Comparison of ENCODE assay signal across 13 cellular contexts in the genomic region with DNA sequence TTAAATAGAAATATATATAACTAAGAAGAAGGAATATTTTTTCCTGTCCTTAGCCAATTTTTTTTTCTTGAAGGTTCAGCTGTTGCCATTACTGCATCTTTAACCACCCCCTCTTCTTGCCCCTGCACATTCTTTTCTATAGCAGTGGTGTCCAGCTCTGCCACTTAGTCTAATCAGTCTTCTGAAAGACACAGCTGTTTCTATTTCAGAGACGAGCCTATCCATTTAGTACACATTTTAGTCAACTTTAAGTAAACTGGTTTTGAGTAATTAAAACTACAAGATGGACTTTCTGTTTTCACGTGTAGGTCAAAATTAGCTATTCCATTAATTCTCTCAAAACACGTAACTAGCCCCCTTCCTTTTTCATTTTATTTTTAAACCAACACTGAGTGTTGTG. TPM values are rescaled to one million over a fixed set of nuclear protein-coding genes. Genes with fewer than 3 reads are reported as not detected.
DNase-seq lines count a peak whose midpoint lies in the region; ATAC-seq and TF ChIP-seq lines count a peak whose summit lies in the region.
"Had no signal": no experiment of that assay in that cellular context is flagged by ENCODE, and none has a peak within 500 bp of the region (broad histone marks: within the 10 kb centered on the region; RNA-seq: fewer than 3 reads in every experiment).

No MANE protein-coding gene starts in this region.

- no peak overlapping the region for H3K27ac ChIP-seq in upper lobe of left lung
- H3K27ac ChIP-seq: stomach, VCaP had no signal

- DNase-seq in natural killer cell treated with Interleukin-12 subunit alpha and Interleukin-12 subunit beta and Interleukin-15 and Interleukin-18, amount 100 ng/mL, for 72 hours (ENCODE audit: low spot score), result no peak
- no peak for DNase-seq in natural killer cell
- DNase-seq in stimulated activated naive B cell treated with anti-CD40 and anti-IgM and Interleukin-4, amounts not matched to agents 10 μg/mL and 1 μg/mL and 100 μg/mL, for 72 hours, result no peak
- DNase-seq in upper lobe of left lung, result no peak
- DNase-seq in anterior cingulate cortex (lab: John Stamatoyannopoulos, UW), result no peak
- DNase-seq in activated naive CD4-positive, alpha-beta T cell treated with anti-CD3 and anti-CD28 coated beads, Interleukin-2, amount 10 ng/mL, durations not matched to agents 7 days and 5 days, result no peak
- DNase-seq: dermis blood vessel endothelial cell, mesendoderm, NCI-H2029, stomach had no signal

- peaks cover 0 to 14% (median 2%) of the 10 kb centered on the region in 4 donors for H3K4me1 ChIP-seq in upper lobe of left lung

- ATAC-seq in natural killer cell treated with Interleukin-12 subunit alpha and Interleukin-12 subunit beta and Interleukin-15 and Interleukin-18, amount 100 ng/mL, for 72 hours, result no peak
- ATAC-seq in natural killer cell (no peak), HG02588 (IDR thresholded peaks at IDR 0.05; ENCODE audit: unreplicated experiment) (peak; percentile 87), HG03432 (IDR thresholded peaks at IDR 0.05; ENCODE audit: unreplicated experiment) (peak; percentile 80), upper lobe of left lung (ENCODE audit: low FRiP score in 2 of 2) (no peak)
- ATAC-seq in stimulated activated naive B cell treated with anti-CD40 and anti-IgM and Interleukin-4, amounts not matched to agents 10 μg/mL and 1 μg/mL and 100 μg/mL, for 72 hours (replicated peaks), result peak in 1 of 2 donors; percentile 36

- H3K36me3 Mint-ChIP-seq in natural killer cell treated with Interleukin-12 subunit alpha and Interleukin-12 subunit beta and Interleukin-15 and Interleukin-18, amount 100 ng/mL, for 72 hours, result peaks cover 23% of the 10 kb centered on the region
- H3K36me3 Mint-ChIP-seq in natural killer cell, result peaks cover 10% of the 10 kb centered on the region
- H3K36me3 Mint-ChIP-seq in stimulated activated naive B cell treated with anti-CD40 and anti-IgM and Interleukin-4, amounts not matched to agents 10 μg/mL and 1 μg/mL and 100 μg/mL, for 72 hours, result peaks cover 34 to 47% of the 10 kb centered on the region in 2 donors
- H3K36me3 Mint-ChIP-seq in activated naive CD4-positive, alpha-beta T cell treated with anti-CD3 and anti-CD28 coated beads, Interleukin-2, amount 10 ng/mL, durations not matched to agents 7 days and 5 days, result peaks cover 26% of the 10 kb centered on the region

- no peaks in the 10 kb centered on the region for H3K27me3 Mint-ChIP-seq in natural killer cell treated with Interleukin-12 subunit alpha and Interleukin-12 subunit beta and Interleukin-15 and Interleukin-18, amount 100 ng/mL, for 72 hours
- no peaks in the 10 kb centered on the region for H3K27me3 Mint-ChIP-seq in natural killer cell (ENCODE audit: low read depth in 2 of 2)
- no peaks in the 10 kb centered on the region for H3K27me3 Mint-ChIP-seq in stimulated activated naive B cell treated with anti-CD40 and anti-IgM and Interleukin-4, amounts not matched to agents 10 μg/mL and 1 μg/mL and 100 μg/mL, for 72 hours
- H3K27me3 Mint-ChIP-seq in activated naive CD4-positive, alpha-beta T cell treated with anti-CD3 and anti-CD28 coated beads, Interleukin-2, amount 10 ng/mL, durations not matched to agents 7 days and 5 days, result peaks cover 4% of the 10 kb centered on the region

- no peak for TF ChIP-seq EP300 in upper lobe of left lung (IDR thresholded peaks at IDR 0.05)

- CTCF ChIA-PET in activated naive CD4-positive, alpha-beta T cell treated with anti-CD3 and anti-CD28 coated beads, Interleukin-2, amount 10 ng/mL, durations not matched to agents 7 days and 5 days (lab: Charles Lee), result no interaction called here

- no peak overlapping the region for H3K4me3 ChIP-seq in upper lobe of left lung
- H3K4me3 ChIP-seq: stomach had no signal

- TF ChIP-seq CTCF in natural killer cell (IDR thresholded peaks at IDR 0.05) (no peak), upper lobe of left lung (IDR thresholded peaks at IDR 0.05) (no peak)

- peak overlapping the region; percentile 58 for H3K4me3 Mint-ChIP-seq in natural killer cell treated with Interleukin-12 subunit alpha and Interleukin-12 subunit beta and Interleukin-15 and Interleukin-18, amount 100 ng/mL, for 72 hours
- no peak overlapping the region for H3K4me3 Mint-ChIP-seq in natural killer cell
- H3K4me3 Mint-ChIP-seq in stimulated activated naive B cell treated with anti-CD40 and anti-IgM and Interleukin-4, amounts not matched to agents 10 μg/mL and 1 μg/mL and 100 μg/mL, for 72 hours, result peak overlapping the region; percentile 10 to 28
- no peak overlapping the region for H3K4me3 Mint-ChIP-seq in activated naive CD4-positive, alpha-beta T cell treated with anti-CD3 and anti-CD28 coated beads, Interleukin-2, amount 10 ng/mL, durations not matched to agents 7 days and 5 days

- WGBS in upper lobe of left lung, 2 donors, result 73% methylated on average over 3 of the region's 3 CpGs

- intact Hi-C loops in natural killer cell (cut with micrococcal nuclease), result no loop called here

- peaks cover 0 to 3% (median 0%) of the 10 kb centered on the region in 4 donors for H3K36me3 ChIP-seq in upper lobe of left lung

- H3K9me3 Mint-ChIP-seq in natural killer cell treated with Interleukin-12 subunit alpha and Interleukin-12 subunit beta and Interleukin-15 and Interleukin-18, amount 100 ng/mL, for 72 hours, result peaks cover 8% of the 10 kb centered on the region
- H3K9me3 Mint-ChIP-seq in natural killer cell, result no peaks in the 10 kb centered on the region
- H3K9me3 Mint-ChIP-seq in stimulated activated naive B cell treated with anti-CD40 and anti-IgM and Interleukin-4, amounts not matched to agents 10 μg/mL and 1 μg/mL and 100 μg/mL, for 72 hours, result peaks cover 14 to 16% of the 10 kb centered on the region in 2 donors
- H3K9me3 Mint-ChIP-seq in activated naive CD4-positive, alpha-beta T cell treated with anti-CD3 and anti-CD28 coated beads, Interleukin-2, amount 10 ng/mL, durations not matched to agents 7 days and 5 days, result peaks cover 17% of the 10 kb centered on the region

- no peak for TF ChIP-seq POLR2A in upper lobe of left lung (IDR thresholded peaks at IDR 0.05)

- H3K9me3 ChIP-seq in upper lobe of left lung, result peaks cover 0 to 9% (median 0%) of the 10 kb centered on the region in 4 donors

- peaks cover 47 to 57% of the 10 kb centered on the region in 2 donors for H3K4me1 Mint-ChIP-seq in natural killer cell treated with Interleukin-12 subunit alpha and Interleukin-12 subunit beta and Interleukin-15 and Interleukin-18, amount 100 ng/mL, for 72 hours (ENCODE audit: low read depth in 2 of 2)
- H3K4me1 Mint-ChIP-seq in natural killer cell, result peaks cover 71 to 77% of the 10 kb centered on the region in 2 donors
- H3K4me1 Mint-ChIP-seq in stimulated activated naive B cell treated with anti-CD40 and anti-IgM and Interleukin-4, amounts not matched to agents 10 μg/mL and 1 μg/mL and 100 μg/mL, for 72 hours, result peaks cover 33 to 70% of the 10 kb centered on the region in 2 donors
- peaks cover 13% of the 10 kb centered on the region for H3K4me1 Mint-ChIP-seq in activated naive CD4-positive, alpha-beta T cell treated with anti-CD3 and anti-CD28 coated beads, Interleukin-2, amount 10 ng/mL, durations not matched to agents 7 days and 5 days

- peak overlapping the region; percentile 74 to 93 for H3K27ac Mint-ChIP-seq in natural killer cell treated with Interleukin-12 subunit alpha and Interleukin-12 subunit beta and Interleukin-15 and Interleukin-18, amount 100 ng/mL, for 72 hours
- H3K27ac Mint-ChIP-seq in natural killer cell, result peak overlapping the region in 1 of 2 donors; percentile 67
- H3K27ac Mint-ChIP-seq in stimulated activated naive B cell treated with anti-CD40 and anti-IgM and Interleukin-4, amounts not matched to agents 10 μg/mL and 1 μg/mL and 100 μg/mL, for 72 hours, result peak overlapping the region; percentile 86
- H3K27ac Mint-ChIP-seq in activated naive CD4-positive, alpha-beta T cell treated with anti-CD3 and anti-CD28 coated beads, Interleukin-2, amount 10 ng/mL, durations not matched to agents 7 days and 5 days, result no peak overlapping the region

- H3K27me3 ChIP-seq in upper lobe of left lung, result no peaks in the 10 kb centered on the region
- H3K27me3 ChIP-seq: stomach had no signal

RNA-seq across cellular contexts. Expression of gene SPOPL, which starts 21.0 kb away (rescaled TPM):
- 10 to 100 TPM; 30.0 to 34.5 TPM for total RNA-seq in natural killer cell treated with Interleukin-12 subunit alpha and Interleukin-12 subunit beta and Interleukin-15 and Interleukin-18, amount 100 ng/mL, for 72 hours
- total RNA-seq in natural killer cell (10 to 100 TPM; 32.2 to 35.9 (median 33.8) TPM), upper lobe of left lung (10 to 100 TPM in 5 of 6 donors, 1 to 10 TPM in 1; 4.2 to 40.0 (median 24.2) TPM)

Comparison
In these comparisons a context has a peak if more than half of its experiments do, and no peak if none do; other contexts are left out.
1. H3K4me3 Mint-ChIP-seq: peak in natural killer cell treated with Interleukin-12 subunit alpha and Interleukin-12 subunit beta and Interleukin-15 and Interleukin-18, amount 100 ng/mL, for 72 hours (single experiment) and stimulated activated naive B cell treated with anti-CD40 and anti-IgM and Interleukin-4, amounts not matched to agents 10 μg/mL and 1 μg/mL and 100 μg/mL, for 72 hours (2 of 2); none in natural killer cell (single experiment) and activated naive CD4-positive, alpha-beta T cell treated with anti-CD3 and anti-CD28 coated beads, Interleukin-2, amount 10 ng/mL, durations not matched to agents 7 days and 5 days (single experiment).
2. ATAC-seq: peak in HG02588 (single experiment) and HG03432 (single experiment); none in natural killer cell treated with Interleukin-12 subunit alpha and Interleukin-12 subunit beta and Interleukin-15 and Interleukin-18, amount 100 ng/mL, for 72 hours (0 of 2), natural killer cell (0 of 3) and upper lobe of left lung (0 of 2).